7 cellular contexts compared by ENCODE assay signal in the genomic region with DNA sequence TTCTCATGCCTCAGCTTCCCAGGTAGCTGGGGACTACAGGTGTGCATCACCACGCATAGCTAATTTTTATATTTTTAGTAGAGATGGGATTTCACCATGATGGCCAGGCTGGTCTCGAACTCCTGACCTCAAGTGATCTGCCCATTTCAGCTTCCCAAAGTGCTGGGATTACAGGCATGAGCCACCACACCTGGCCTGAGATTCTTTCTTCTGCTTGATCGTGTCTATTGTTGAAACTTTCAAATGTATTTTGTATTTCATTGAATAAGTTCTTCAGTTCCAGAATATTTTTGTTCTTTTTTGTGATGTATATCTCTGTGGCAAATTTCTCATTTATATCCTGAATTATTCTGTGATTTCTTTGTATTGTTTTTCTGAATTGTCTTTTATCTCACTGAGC.
"Had no signal": no experiment of that assay in that cellular context is flagged by ENCODE, and none has a peak within 500 bp of the region (broad histone marks: within the 10 kb centered on the region; RNA-seq: fewer than 3 reads in every experiment).

No MANE protein-coding gene starts in this region.

- ATAC-seq: K562 had no signal

- FAIRE-seq: HTR-8/SVneo, K562 had no signal

- H3K9ac ChIP-seq: KMS-11 had no signal

- H3K4me2 ChIP-seq: KMS-11 had no signal

- H3K27ac ChIP-seq: HL-60, KMS-11 had no signal

- DNase-seq: IMR-90, KBM-7, KG1 had no signal

- H3K4me3 ChIP-seq: K562 had no signal
